8 cellular contexts compared by ENCODE assay signal in genomic region chr4:106329027-106329618, GRCh38. TPM values are rescaled to one million over a fixed set of nuclear protein-coding genes. Genes with fewer than 3 reads are reported as not detected.
DNase-seq lines count a peak whose midpoint lies in the region; ATAC-seq and TF ChIP-seq lines count a peak whose summit lies in the region.

No MANE protein-coding gene starts in this region.

- intact Hi-C loops in left lung (cut with DNase I): no loop called here

- CTCF ChIA-PET in AG04449 (lab: Yijun Ruan, JAX): interaction anchor here (0.6 to 4.6 kb wide), 24 partner anchors 10 to 569 kb away, joined by 3 to 59 read pairs (median 5); partner anchors contain the start of genes GIMD1 and TBCK

- no peaks in the 10 kb centered on the region for H3K9me3 ChIP-seq in left lung

- no peaks in the 10 kb centered on the region for H3K27me3 ChIP-seq in left lung

- no peaks in the 10 kb centered on the region for H3K4me1 ChIP-seq in left lung

- DNase-seq in AG04449 (ENCODE audit: low read depth, low spot score): no peak
- peak; percentile 2 for DNase-seq in NCI-H146 treated with DMSO at 0.1 percent for 48 hours (lab: John Stamatoyannopoulos, UW; ENCODE audit: unreplicated experiment)
- DNase-seq in astrocyte of the spinal cord (ENCODE audit: low read depth, low spot score): peak; percentile 65
- DNase-seq in left lung: no peak
- no peak for DNase-seq in GM19240 (ENCODE audit: insufficient read length, low spot score)
- DNase-seq in activated gamma-delta T cell (lab: John Stamatoyannopoulos, UW): no peak

- no peak overlapping the region for H3K27ac ChIP-seq in left lung

- peaks cover 0 to 71% of the 10 kb centered on the region in 2 donors for H3K36me3 ChIP-seq in left lung

- TF ChIP-seq CTCF in AG04449 (IDR thresholded peaks at IDR 0.05; ENCODE audit: insufficient read depth, low read length, missing control alignments) (peak; percentile 54), GM12874 (IDR thresholded peaks at IDR 0.05; ENCODE audit: insufficient read depth, low read depth, low read length) (peak; percentile 47; the same call in 1 of the 2 replicates), astrocyte of the spinal cord (IDR thresholded peaks at IDR 0.05; ENCODE audit: low read depth, low read length) (peak; percentile 77), left lung (IDR thresholded peaks at IDR 0.05) (peak; percentile 50 to 57)

- POLR2A ChIA-PET in AG04449 (lab: Yijun Ruan, JAX): no interaction called here

- H3K4me3 ChIP-seq in AG04449 (ENCODE audit: low read depth, low read length) (no peak overlapping the region), astrocyte of the spinal cord (ENCODE audit: low read depth, low read length) (no peak overlapping the region), left lung (no peak overlapping the region)

- peak; percentile 91 for ATAC-seq in HG02642 (IDR thresholded peaks at IDR 0.05; ENCODE audit: poor library complexity, unreplicated experiment)
- ATAC-seq in left lung: peak; percentile 83

- in situ Hi-C loops in astrocyte of the spinal cord (cut with HindIII; ENCODE audit: low sequenced_read_pairs): no loop called here

RNA-seq across cellular contexts. Expression of gene AIMP1, which starts 12.8 kb away (rescaled TPM):
- 10 to 100 TPM; 38.9 to 42.3 TPM for total RNA-seq in left lung

RNA-seq across cellular contexts. Expression of gene TBCK, which starts 13.1 kb away (rescaled TPM):
- 10 to 100 TPM; 36.1 to 43.9 TPM for total RNA-seq in left lung

RNA-seq across cellular contexts. Expression of gene GIMD1, which starts 39.5 kb away (rescaled TPM):
- total RNA-seq in left lung: not detected

Comparison
In these comparisons a context has a peak if more than half of its experiments do, and no peak if none do; other contexts are left out.
1. DNase-seq: peak in NCI-H146 treated with DMSO at 0.1 percent for 48 hours (single experiment) and astrocyte of the spinal cord (single experiment); none in AG04449 (single experiment), left lung (0 of 2), GM19240 (single experiment) and activated gamma-delta T cell (single experiment).
2. Peak in every context shown above with its lines, with median percentiles within 50 percentile points of each other: CTCF ChIP-seq.